10 cellular contexts compared by ENCODE assay signal in genomic region chr21:18384771-18385170, GRCh38. TPM values are rescaled to one million over a fixed set of nuclear protein-coding genes. Genes with fewer than 3 reads are reported as not detected.
DNase-seq lines count a peak whose midpoint lies in the region; ATAC-seq, FAIRE-seq and TF ChIP-seq lines count a peak whose summit lies in the region.
"Had no signal": no experiment of that assay in that cellular context is flagged by ENCODE, and none has a peak within 500 bp of the region (broad histone marks: within the 10 kb centered on the region; RNA-seq: fewer than 3 reads in every experiment).

No MANE protein-coding gene starts in this region.

- H3K27me3 Mint-ChIP-seq in activated CD8-positive, alpha-beta memory T cell treated with anti-CD3 and anti-CD28 coated beads, Interleukin-2, amount 10 ng/mL, durations not matched to agents 7 days and 5 days, result no peaks in the 10 kb centered on the region
- H3K27me3 Mint-ChIP-seq: memory B cell had no signal

- no peak overlapping the region for H3K27ac ChIP-seq in OCI-LY3 (ENCODE audit: low read length)

- peak; percentile 57 for ATAC-seq in HG03565 (IDR thresholded peaks at IDR 0.05; ENCODE audit: unreplicated experiment)
- ATAC-seq in activated CD8-positive, alpha-beta memory T cell treated with anti-CD3 and anti-CD28 coated beads, Interleukin-2, amount 10 ng/mL, durations not matched to agents 7 days and 5 days, result no peak

- H3K79me2 ChIP-seq in OCI-LY3 (ENCODE audit: low read length), result no peaks in the 10 kb centered on the region

- no peak overlapping the region for H3K4me3 Mint-ChIP-seq in activated CD8-positive, alpha-beta memory T cell treated with anti-CD3 and anti-CD28 coated beads, Interleukin-2, amount 10 ng/mL, durations not matched to agents 7 days and 5 days
- H3K4me3 Mint-ChIP-seq: memory B cell had no signal

- DNase-seq in fibroblast of the aortic adventitia (ENCODE audit: low read depth), result peak; percentile 2
- DNase-seq in OCI-M2 (lab: John Stamatoyannopoulos, UW; ENCODE audit: unreplicated experiment), result no peak
- DNase-seq in activated CD8-positive, alpha-beta memory T cell treated with anti-CD3 and anti-CD28 coated beads, Interleukin-2, amount 10 ng/mL, durations not matched to agents 7 days and 5 days, result no peak
- no peak for DNase-seq in NCI-H774 (lab: John Stamatoyannopoulos, UW)
- no peak for DNase-seq in T1000 (lab: John Stamatoyannopoulos, UW)
- DNase-seq: T-helper 2 cell had no signal

- TF ChIP-seq CTCF in OCI-LY3 (IDR thresholded peaks at IDR 0.05; ENCODE audit: low read depth, low read length) (peak; percentile 49), fibroblast of the aortic adventitia (IDR thresholded peaks at IDR 0.05; ENCODE audit: insufficient read depth, low read length) (peak; percentile 37)

- no peaks in the 10 kb centered on the region for H3K36me3 Mint-ChIP-seq in activated CD8-positive, alpha-beta memory T cell treated with anti-CD3 and anti-CD28 coated beads, Interleukin-2, amount 10 ng/mL, durations not matched to agents 7 days and 5 days
- H3K36me3 Mint-ChIP-seq: memory B cell had no signal

- CTCF ChIA-PET in activated CD8-positive, alpha-beta memory T cell treated with anti-CD3 and anti-CD28 coated beads, Interleukin-2, amount 10 ng/mL, durations not matched to agents 7 days and 5 days (lab: Charles Lee), result no interaction called here

- no peaks in the 10 kb centered on the region for H3K36me3 ChIP-seq in OCI-LY3 (replicated peaks; ENCODE audit: low read depth, low read length)

- H3K4me2 ChIP-seq in OCI-LY3 (ENCODE audit: low read length), result no peak overlapping the region

- no peaks in the 10 kb centered on the region for H3K4me1 ChIP-seq in OCI-LY3 (ENCODE audit: low read length)

- no peaks in the 10 kb centered on the region for H3K9me3 ChIP-seq in OCI-LY3 (ENCODE audit: insufficient read depth, low read length)

- H3K27ac Mint-ChIP-seq in activated CD8-positive, alpha-beta memory T cell treated with anti-CD3 and anti-CD28 coated beads, Interleukin-2, amount 10 ng/mL, durations not matched to agents 7 days and 5 days, result no peak overlapping the region
- H3K27ac Mint-ChIP-seq: memory B cell had no signal

- H3K4me3 ChIP-seq in OCI-LY3 (ENCODE audit: low read length) (no peak overlapping the region), fibroblast of the aortic adventitia (ENCODE audit: low read depth, low read length) (no peak overlapping the region)

- no peaks in the 10 kb centered on the region for H3K27me3 ChIP-seq in OCI-LY3 (ENCODE audit: low read depth, low read length)

- H3K9me3 Mint-ChIP-seq in activated CD8-positive, alpha-beta memory T cell treated with anti-CD3 and anti-CD28 coated beads, Interleukin-2, amount 10 ng/mL, durations not matched to agents 7 days and 5 days (ENCODE audit: low read depth), result peaks cover 2% of the 10 kb centered on the region

- FAIRE-seq in A204.1 (lab: Jason Lieb, UNC), result peak; percentile 96

- H3K4me1 Mint-ChIP-seq in activated CD8-positive, alpha-beta memory T cell treated with anti-CD3 and anti-CD28 coated beads, Interleukin-2, amount 10 ng/mL, durations not matched to agents 7 days and 5 days, result no peaks in the 10 kb centered on the region

- no peak overlapping the region for H3K9ac ChIP-seq in OCI-LY3 (ENCODE audit: low read length)

- no peak overlapping the region for H2AFZ ChIP-seq in OCI-LY3 (ENCODE audit: low read depth, low read length)

- no peaks in the 10 kb centered on the region for H4K20me1 ChIP-seq in OCI-LY3 (ENCODE audit: insufficient read depth, low read length)

RNA-seq across cellular contexts. Expression of gene TMPRSS15, which starts 18.8 kb away (rescaled TPM):
- total RNA-seq in fibroblast of the aortic adventitia (ENCODE audit: low replicate concordance), result 0.18 TPM in 1 of 2 replicates, not detected in the other
- not detected for total RNA-seq in activated CD8-positive, alpha-beta memory T cell treated with anti-CD3 and anti-CD28 coated beads, Interleukin-2, amount 10 ng/mL, durations not matched to agents 7 days and 5 days
